ENCODE assay signal across 8 cellular contexts in the genomic region with DNA sequence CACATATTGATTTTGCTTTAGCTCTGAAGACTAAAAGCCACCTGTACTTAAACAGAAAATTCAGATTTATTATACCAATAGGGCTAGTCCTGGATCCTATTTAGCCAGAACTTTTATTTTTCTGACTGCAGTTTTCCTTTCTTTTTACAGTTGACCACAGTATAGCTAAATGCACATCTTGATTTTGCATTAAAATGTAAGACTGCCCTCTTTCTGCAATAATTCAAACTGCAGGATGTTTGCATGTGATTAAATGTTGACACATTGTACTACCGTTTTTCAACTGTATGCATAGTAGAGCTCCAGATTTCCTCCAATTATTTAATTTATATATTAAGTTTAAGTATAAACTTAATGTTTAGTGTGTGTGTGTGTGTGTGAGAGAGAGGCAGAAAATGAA.
DNase-seq lines count a peak whose midpoint lies in the region; ATAC-seq and TF ChIP-seq lines count a peak whose summit lies in the region.

No MANE protein-coding gene starts in this region.

- no peak for ATAC-seq in activated CD4-positive, CD25-positive, alpha-beta regulatory T cell treated with anti-CD3 and anti-CD28 coated beads, Interleukin-2, amount 50 U/mL, for 24 hours
- ATAC-seq in HG02885 (IDR thresholded peaks at IDR 0.05; ENCODE audit: poor library complexity, unreplicated experiment) = no peak

- no peak overlapping the region for H3K27ac ChIP-seq in A673 (ENCODE audit: low read depth, low read length, poor library complexity, severe bottlenecking)
- H3K27ac ChIP-seq in HL-60 (replicated peaks) = no peak overlapping the region
- H3K27ac ChIP-seq in cardiac muscle cell = no peak overlapping the region

- H3K27me3 ChIP-seq in A673 (replicated peaks; ENCODE audit: insufficient read depth, low read depth, low read length, poor library complexity) (no peaks in the 10 kb centered on the region), HL-60 (ENCODE audit: insufficient read depth, poor library complexity, severe bottlenecking) (no peaks in the 10 kb centered on the region), cardiac muscle cell (no peaks in the 10 kb centered on the region)

- H3K4me3 ChIP-seq in A673 (ENCODE audit: low read depth, low read length, poor library complexity, severe bottlenecking) (no peak overlapping the region), HL-60 (replicated peaks; ENCODE audit: insufficient read depth, low read length) (no peak overlapping the region), cardiac muscle cell (no peak overlapping the region)

- H3K9me3 ChIP-seq in A673 (ENCODE audit: low read depth, low read length, poor library complexity, severe bottlenecking) (no peaks in the 10 kb centered on the region), cardiac muscle cell (ENCODE audit: low read depth) (no peaks in the 10 kb centered on the region)

- intact Hi-C loops in A673 (cut with micrococcal nuclease; ENCODE audit: unreplicated experiment) = no loop called here

- no TSS peak for BruUV-seq in A673 (replicated peaks; lab: Mats Ljungman, UMichigan)

- H3K4me1 ChIP-seq in A673 (ENCODE audit: insufficient read depth, low read length, poor library complexity, severe bottlenecking) = no peaks in the 10 kb centered on the region
- no peaks in the 10 kb centered on the region for H3K4me1 ChIP-seq in cardiac muscle cell (ENCODE audit: low read depth)

- CTCF ChIA-PET in A673 (lab: Charles Lee) = interaction anchor here (0.6 kb wide), 1 partner anchor 65 kb away, joined by 3 read pairs; no protein-coding TSS in a partner anchor

- peak; percentile 2 for DNase-seq in A673 (ENCODE audit: low spot score)
- no peak for DNase-seq in HL-60 (ENCODE audit: low read depth in 1 of 2, low spot score in 1 of 2)
- DNase-seq in SKM-1 treated with dmso at 0.1 percent for 144 hours (lab: John Stamatoyannopoulos, UW; ENCODE audit: unreplicated experiment) = peak; percentile 33
- peak; percentile 46 to 80 for DNase-seq in cardiac muscle cell (ENCODE audit: low read depth in 1 of 2, low spot score in 1 of 2)
- peak; percentile 18 for DNase-seq in stromal cell of bone marrow (ENCODE audit: low read depth)
- no peak for DNase-seq in activated gamma-delta T cell treated with Interleukin-2 at 50 U/mL for 16 hours

- no peaks in the 10 kb centered on the region for H3K36me3 ChIP-seq in A673 (ENCODE audit: insufficient read depth, low read length, poor library complexity, severe bottlenecking)
- no peaks in the 10 kb centered on the region for H3K36me3 ChIP-seq in cardiac muscle cell

- POLR2A ChIA-PET in A673 (lab: Charles Lee; ENCODE audit: low non-redundant PET) = no interaction called here

- TF ChIP-seq CTCF in A673 (conservative IDR thresholded peaks at IDR 0.05; ENCODE audit: low read depth, low read length) (peak; percentile 47), HL-60 (IDR thresholded peaks at IDR 0.05; ENCODE audit: insufficient read depth, low read length) (peak; percentile 42), cardiac muscle cell (IDR thresholded peaks at IDR 0.05; ENCODE audit: low read depth, low read length) (peak; percentile 57)

Comparison
In these comparisons a context has a peak if more than half of its experiments do, and no peak if none do; other contexts are left out.
1. DNase-seq: peak in A673 (single experiment), SKM-1 treated with dmso at 0.1 percent for 144 hours (single experiment), cardiac muscle cell (2 of 2) and stromal cell of bone marrow (single experiment); none in HL-60 (0 of 2) and activated gamma-delta T cell treated with Interleukin-2 at 50 U/mL for 16 hours (single experiment).
2. Peak in every context shown above with its lines, with median percentiles within 50 percentile points of each other: CTCF ChIP-seq.